In genomic region chr11:103035656-103036434, GRCh38 we compare ENCODE assay signal across 8 cellular contexts. TPM values are rescaled to one million over a fixed set of nuclear protein-coding genes. Genes with fewer than 3 reads are reported as not detected.
A peak's percentile ranks its signal among the peaks of the same experiment; 100 is the strongest.
DNase-seq lines count a peak whose midpoint lies in the region; ATAC-seq, FAIRE-seq and TF ChIP-seq lines count a peak whose summit lies in the region.

No MANE protein-coding gene starts in this region.

- ATAC-seq in GM18858 (IDR thresholded peaks at IDR 0.05; ENCODE audit: unreplicated experiment) (peak; percentile 99), HG02973 (IDR thresholded peaks at IDR 0.05; ENCODE audit: unreplicated experiment) (peak; percentile 94)

- H3K4me3 Mint-ChIP-seq in CD14-positive monocyte, result no peak overlapping the region

- no peaks in the 10 kb centered on the region for H3K36me3 Mint-ChIP-seq in CD14-positive monocyte

- H3K27ac Mint-ChIP-seq in CD14-positive monocyte, result no peak overlapping the region

- peak; percentile 80 for TF ChIP-seq CTCF in CD14-positive monocyte (IDR thresholded peaks at IDR 0.05)

- intact Hi-C loops in CD14-positive monocyte (cut with micrococcal nuclease), result no loop called here

- no peaks in the 10 kb centered on the region for H3K27me3 Mint-ChIP-seq in CD14-positive monocyte (ENCODE audit: low read depth in 3 of 3)

- FAIRE-seq in urothelium cell line (lab: Jason Lieb, UNC), result no peak

- peaks cover 0 to 2% (median 0%) of the 10 kb centered on the region in 7 donors for H3K9me3 Mint-ChIP-seq in CD14-positive monocyte

- DNase-seq in CD14-positive monocyte (ENCODE audit: low spot score) (no peak), NCI-H187 treated with DMSO at 0.1 percent for 48 hours (lab: John Stamatoyannopoulos, UW) (peak; percentile 17), T-helper 9 cell (peak; percentile 3), dedifferentiated amniotic fluid mesenchymal stem cell (ENCODE audit: extremely low spot score) (peak; percentile 95), medulla oblongata (ENCODE audit: extremely low spot score) (peak; percentile 71), urothelium cell line (ENCODE audit: low spot score) (peak; percentile 51)

- H3K4me1 Mint-ChIP-seq in CD14-positive monocyte, result peaks cover 4% of the 10 kb centered on the region

RNA-seq across cellular contexts. Expression of gene DCUN1D5, which starts 56.1 kb away (rescaled TPM):
- polyA plus RNA-seq in CD14-positive monocyte, result 10 to 100 TPM; 19.5 to 20.3 TPM
